ENCODE assay signal across 37 cellular contexts in genomic region chr16:6605490-6605889, GRCh38.
"Had no signal": no experiment of that assay in that cellular context is flagged by ENCODE, and none has a peak within 500 bp of the region (broad histone marks: within the 10 kb centered on the region; RNA-seq: fewer than 3 reads in every experiment).

No MANE protein-coding gene starts in this region.

- H3K36me3 Mint-ChIP-seq: activated naive CD4-positive, alpha-beta T cell treated with anti-CD3 and anti-CD28 coated beads, Interleukin-2, amount 50 U/mL, for 72 hours; activated naive CD8-positive, alpha-beta T cell treated with anti-CD3 and anti-CD28 coated beads for 36 hours had no signal

- H3K4me3 Mint-ChIP-seq: activated CD4-positive, alpha-beta memory T cell treated with anti-CD3 and anti-CD28 coated beads, Interleukin-2, amount 10 ng/mL, durations not matched to agents 7 days and 5 days; activated CD4-positive, alpha-beta T cell treated with anti-CD3 and anti-CD28 coated beads for 36 hours; activated CD4-positive, alpha-beta T cell treated with anti-CD3 and anti-CD28 coated beads, Interleukin-2, amount 10 ng/mL, durations not matched to agents 7 days and 5 days; activated naive CD4-positive, alpha-beta T cell treated with anti-CD3 and anti-CD28 coated beads for 36 hours; activated naive CD8-positive, alpha-beta T cell treated with anti-CD3 and anti-CD28 coated beads for 36 hours; activated T-cell treated with anti-CD3 and anti-CD28 coated beads, Interleukin-2, amount 50 U/mL, for 4 hours; activated T-cell treated with anti-CD3 and anti-CD28 coated beads, Interleukin-2, amount 50 U/mL, for 72 hours; activated T-helper 1 cell treated with anti-CD3 and anti-CD28 coated beads, Interleukin-12 subunit alpha, Interleukin-12 subunit beta, Interleukin-2, Interleukin-4 antibody, amounts not matched to agents 30 ng/mL and 10 ng/mL and 1 ng/mL, durations not matched to agents 14 hours and 24 hours and 36 hours; activated T-helper 17 cell treated with anti-CD3 and anti-CD28 coated beads, Interleukin-2, amount 50 U/mL, for 72 hours; T-helper 1 cell treated with Interleukin-12 subunit alpha and Interleukin-12 subunit beta and Interleukin-4 antibody, amounts not matched to agents 30 μg/mL and 1 μg/mL, for 36 hours; T-helper 2 cell treated with Interferon-gamma antibody and Interleukin-4, amounts not matched to agents 5 μg/mL and 100 μg/mL, for 36 hours; WTC11 had no signal

- H3K9me3 Mint-ChIP-seq: activated CD4-positive, alpha-beta T cell treated with anti-CD3 and anti-CD28 coated beads, Interleukin-2, amount 10 ng/mL, durations not matched to agents 7 days and 5 days; activated naive CD8-positive, alpha-beta T cell treated with anti-CD3 and anti-CD28 coated beads for 36 hours; activated T-cell treated with anti-CD3 and anti-CD28 coated beads, Interleukin-2, amount 50 U/mL, for 4 hours; activated T-helper 17 cell treated with anti-CD3 and anti-CD28 coated beads, Interleukin-2, amount 50 U/mL, for 72 hours had no signal

- H3K27ac Mint-ChIP-seq: activated CD4-positive, alpha-beta memory T cell treated with anti-CD3 and anti-CD28 coated beads, Interleukin-2, amount 10 ng/mL, durations not matched to agents 7 days and 5 days; activated CD4-positive, alpha-beta T cell treated with anti-CD3 and anti-CD28 coated beads for 36 hours; activated CD4-positive, alpha-beta T cell treated with anti-CD3 and anti-CD28 coated beads, Interleukin-2, amount 10 ng/mL, durations not matched to agents 7 days and 5 days; activated naive CD4-positive, alpha-beta T cell treated with anti-CD3 and anti-CD28 coated beads for 36 hours; activated naive CD4-positive, alpha-beta T cell treated with anti-CD3 and anti-CD28 coated beads, Interleukin-2, amount 50 U/mL, for 72 hours; activated naive CD8-positive, alpha-beta T cell treated with anti-CD3 and anti-CD28 coated beads for 36 hours; activated T-cell treated with anti-CD3 and anti-CD28 coated beads, Interleukin-2, amount 50 U/mL, for 72 hours; activated T-helper 1 cell treated with anti-CD3 and anti-CD28 coated beads, Interleukin-12 subunit alpha, Interleukin-12 subunit beta, Interleukin-2, Interleukin-4 antibody, amounts not matched to agents 30 ng/mL and 10 ng/mL and 1 ng/mL, durations not matched to agents 14 hours and 24 hours and 36 hours; activated T-helper 17 cell treated with anti-CD3 and anti-CD28 coated beads, Interleukin-2, amount 50 U/mL, for 72 hours; T-helper 1 cell treated with Interleukin-12 subunit alpha and Interleukin-12 subunit beta and Interleukin-4 antibody, amounts not matched to agents 30 μg/mL and 1 μg/mL, for 36 hours; T-helper 2 cell treated with Interferon-gamma antibody and Interleukin-4, amounts not matched to agents 5 μg/mL and 100 μg/mL, for 36 hours; WTC11 had no signal

- H3K4me1 Mint-ChIP-seq: activated CD4-positive, alpha-beta memory T cell treated with anti-CD3 and anti-CD28 coated beads, Interleukin-2, amount 10 ng/mL, durations not matched to agents 7 days and 5 days; activated CD4-positive, alpha-beta T cell treated with anti-CD3 and anti-CD28 coated beads for 36 hours; activated CD4-positive, alpha-beta T cell treated with anti-CD3 and anti-CD28 coated beads, Interleukin-2, amount 10 ng/mL, durations not matched to agents 7 days and 5 days; activated naive CD8-positive, alpha-beta T cell treated with anti-CD3 and anti-CD28 coated beads for 36 hours; activated T-helper 17 cell treated with anti-CD3 and anti-CD28 coated beads, Interleukin-2, amount 50 U/mL, for 72 hours; WTC11 had no signal

- H3K27ac ChIP-seq: adrenal gland, body of pancreas, brain microvascular endothelial cell, breast epithelium, WERI-Rb-1 had no signal

- H3K27me3 ChIP-seq: adrenal gland, body of pancreas, brain microvascular endothelial cell, breast epithelium had no signal

- H3K4me3 ChIP-seq: adrenal gland, body of pancreas, breast epithelium had no signal

- ATAC-seq: activated CD4-positive, alpha-beta T cell treated with anti-CD3 and anti-CD28 coated beads for 36 hours; activated CD4-positive, CD25-positive, alpha-beta regulatory T cell treated with anti-CD3 and anti-CD28 coated beads, Interleukin-2, amount 50 U/mL, for 24 hours; activated naive CD4-positive, alpha-beta T cell treated with anti-CD3 and anti-CD28 coated beads, Interleukin-2, amount 50 U/mL, for 72 hours; activated T-cell treated with anti-CD3 and anti-CD28 coated beads, Interleukin-2, amount 50 U/mL, for 4 hours; activated T-cell treated with anti-CD3 and anti-CD28 coated beads, Interleukin-2, amount 50 U/mL, for 72 hours; activated T-helper 17 cell treated with anti-CD3 and anti-CD28 coated beads, Interleukin-2, amount 50 U/mL, for 72 hours; body of pancreas; WTC11 had no signal

- H3K27me3 Mint-ChIP-seq: activated CD4-positive, alpha-beta memory T cell treated with anti-CD3 and anti-CD28 coated beads, Interleukin-2, amount 10 ng/mL, durations not matched to agents 7 days and 5 days; activated CD4-positive, alpha-beta T cell treated with anti-CD3 and anti-CD28 coated beads for 36 hours; activated CD4-positive, alpha-beta T cell treated with anti-CD3 and anti-CD28 coated beads, Interleukin-2, amount 10 ng/mL, durations not matched to agents 7 days and 5 days; activated naive CD8-positive, alpha-beta T cell treated with anti-CD3 and anti-CD28 coated beads for 36 hours; activated T-helper 17 cell treated with anti-CD3 and anti-CD28 coated beads, Interleukin-2, amount 50 U/mL, for 72 hours had no signal

- H3K36me3 ChIP-seq: adrenal gland, brain microvascular endothelial cell, breast epithelium, WERI-Rb-1 had no signal

- H3K9me3 ChIP-seq: adrenal gland, body of pancreas, breast epithelium had no signal

- DNase-seq: activated CD4-positive, alpha-beta memory T cell treated with anti-CD3 and anti-CD28 coated beads, Interleukin-2, amount 10 ng/mL, durations not matched to agents 7 days and 5 days; activated CD4-positive, alpha-beta T cell treated with anti-CD3 and anti-CD28 coated beads for 1 hour; activated CD4-positive, alpha-beta T cell treated with anti-CD3 and anti-CD28 coated beads for 36 hours; activated CD4-positive, alpha-beta T cell treated with anti-CD3 and anti-CD28 coated beads for 48 hours; activated CD4-positive, alpha-beta T cell treated with anti-CD3 and anti-CD28 coated beads, Interleukin-2, amount 10 ng/mL, durations not matched to agents 7 days and 5 days; activated CD4-positive, alpha-beta T cell treated with anti-CD3 and anti-CD28 coated beads, Interleukin-2, amount 50 U/mL, for 48 hours; activated CD4-positive, CD25-positive, alpha-beta regulatory T cell; activated CD8-positive, alpha-beta memory T cell treated with anti-CD3 and anti-CD28 coated beads, Interleukin-2, amount 50 U/mL, for 4 hours; activated effector memory CD4-positive, alpha-beta T cell treated with anti-CD3 and anti-CD28 coated beads, Interleukin-2, amount 50 U/mL, for 16 hours; activated gamma-delta T cell treated with Interleukin-2 at 50 U/mL for 16 hours; activated naive CD4-positive, alpha-beta T cell; activated naive CD4-positive, alpha-beta T cell treated with anti-CD3 and anti-CD28 coated beads for 36 hours; activated naive CD4-positive, alpha-beta T cell treated with anti-CD3 and anti-CD28 coated beads, Interleukin-2, amount 50 U/mL, for 16 hours; activated naive CD8-positive, alpha-beta T cell treated with anti-CD3 and anti-CD28 coated beads for 36 hours; activated T-cell treated with anti-CD3 and anti-CD28 coated beads for 4 hours; activated T-cell treated with anti-CD3 and anti-CD28 coated beads, Interleukin-2, amount 50 U/mL, for 1 hour; activated T-cell treated with anti-CD3 and anti-CD28 coated beads, Interleukin-2, amount 50 U/mL, for 4 hours; activated T-cell treated with anti-CD3 and anti-CD28 coated beads, Interleukin-2, amount 50 U/mL, for 72 hours; adrenal gland; amniotic stem cell; aorta; body of pancreas; brain microvascular endothelial cell; central memory CD4-positive, alpha-beta T cell; T-helper 2 cell; T-helper 9 cell; WERI-Rb-1 had no signal

- H3K4me1 ChIP-seq: adrenal gland, body of pancreas, breast epithelium had no signal

- FAIRE-seq: astrocyte, TTC549 had no signal
